Comparison of ENCODE assay signal across 23 cellular contexts in genomic region chr2:108958002-108958401, GRCh38. TPM values are rescaled to one million over a fixed set of nuclear protein-coding genes. Genes with fewer than 3 reads are reported as not detected.
DNase-seq lines count a peak whose midpoint lies in the region; ATAC-seq and TF ChIP-seq lines count a peak whose summit lies in the region.
"Had no signal": no experiment of that assay in that cellular context is flagged by ENCODE, and none has a peak within 500 bp of the region (broad histone marks: within the 10 kb centered on the region; RNA-seq: fewer than 3 reads in every experiment).

No MANE protein-coding gene starts in this region.

- H3K36me3 ChIP-seq in OCI-LY7 (ENCODE audit: insufficient read depth, low read length), result no peaks in the 10 kb centered on the region
- H3K36me3 ChIP-seq: BLaER1 treated with 17β-estradiol and CSF1 and Interleukin-3, amounts not matched to agents 10 nM and 100 nM; sigmoid colon; tibial artery had no signal

- CTCF ChIA-PET in OCI-LY7 (lab: Charles Lee; ENCODE audit: unreplicated experiment), result no interaction called here

- no peaks in the 10 kb centered on the region for H3K9me3 ChIP-seq in OCI-LY7 (ENCODE audit: low read length)
- H3K9me3 ChIP-seq: tibial artery had no signal

- no peaks in the 10 kb centered on the region for H3K9me2 ChIP-seq in OCI-LY7 (ENCODE audit: insufficient read depth, low read length)

- no peak overlapping the region for H3K27ac ChIP-seq in OCI-LY7 (ENCODE audit: low read depth, low read length, poor library complexity, severe bottlenecking)
- H3K27ac ChIP-seq: 22Rv1; BLaER1 treated with 17β-estradiol and CSF1 and Interleukin-3, amounts not matched to agents 10 nM and 100 nM; sigmoid colon; tibial artery had no signal

- no peak overlapping the region for H3K4me3 ChIP-seq in OCI-LY7 (ENCODE audit: low read depth, low read length, poor library complexity, severe bottlenecking)
- H3K4me3 ChIP-seq: BLaER1 treated with 17β-estradiol and CSF1 and Interleukin-3, amounts not matched to agents 10 nM and 100 nM; sigmoid colon; tibial artery had no signal

- H2AFZ ChIP-seq in OCI-LY7 (ENCODE audit: low read length), result no peak overlapping the region

- no peaks in the 10 kb centered on the region for H3K4me1 ChIP-seq in OCI-LY7 (ENCODE audit: insufficient read depth, low read length, poor library complexity, severe bottlenecking)
- H3K4me1 ChIP-seq: sigmoid colon, tibial artery had no signal

- DNase-seq in NCI-H1417 (lab: John Stamatoyannopoulos, UW), result peak in 2 of 3 experiments; percentile 36 to 70
- no peak for DNase-seq in NCI-H1417 treated with DMSO at 0.1 percent for 48 hours (lab: John Stamatoyannopoulos, UW)
- DNase-seq in stimulated activated naive CD4-positive, alpha-beta T cell (lab: John Stamatoyannopoulos, UW), result peak in 5 of 6 experiments; percentile 15 to 62 (median 61)
- no peak for DNase-seq in stimulated activated naive CD4-positive, alpha-beta T cell treated with Interleukin-2 at 50 U/mL for 16 hours (lab: John Stamatoyannopoulos, UW)
- DNase-seq in left colon, result peak in 1 of 2 donors; percentile 68
- no peak for DNase-seq in DMS153 treated with DMSO at 0.1 percent for 48 hours (lab: John Stamatoyannopoulos, UW; ENCODE audit: unreplicated experiment)
- no peak for DNase-seq in OCI-LY7 (ENCODE audit: low spot score)
- DNase-seq: HCEC 1CT; islet precursor cell; NCI-H187; NCI-H510A; occipital lobe; OCI-M1; sigmoid colon; stimulated activated CD4-positive, alpha-beta T cell treated with anti-CD3 and anti-CD28 coated beads, Interleukin-2, amount 100 ng/mL, for 24 hours; T1000 had no signal

- H3K4me2 ChIP-seq in OCI-LY7 (ENCODE audit: low read length), result no peak overlapping the region
- H3K4me2 ChIP-seq: BLaER1 treated with 17β-estradiol and CSF1 and Interleukin-3, amounts not matched to agents 10 nM and 100 nM had no signal

- TF ChIP-seq CTCF in OCI-LY7 (conservative IDR thresholded peaks at IDR 0.05; ENCODE audit: low read length), result no peak

- ATAC-seq in left colon (peak; percentile 91), HG02759 (IDR thresholded peaks at IDR 0.05; ENCODE audit: unreplicated experiment) (no peak)

- POLR2A ChIA-PET in OCI-LY7 (lab: Charles Lee), result no interaction called here

- H4K20me1 ChIP-seq in OCI-LY7 (ENCODE audit: insufficient read depth, low read length), result no peaks in the 10 kb centered on the region
- H4K20me1 ChIP-seq: BLaER1 treated with 17β-estradiol and CSF1 and Interleukin-3, amounts not matched to agents 10 nM and 100 nM had no signal

- no TSS peak for BruUV-seq in OCI-LY7 (replicated peaks; lab: Mats Ljungman, UMichigan)

- intact Hi-C loops in left colon (cut with DNase I, micrococcal nuclease), result no loop called here
- intact Hi-C loops in OCI-LY7 (cut with micrococcal nuclease; ENCODE audit: unreplicated experiment), result no loop called here

- no peaks in the 10 kb centered on the region for H3K79me2 ChIP-seq in OCI-LY7 (ENCODE audit: insufficient read depth, low read depth, low read length)

RNA-seq across cellular contexts. Expression of gene EDAR, which starts 31.0 kb away (rescaled TPM):
- total RNA-seq in left colon, result under 1 TPM; 0.43 to 0.61 TPM
- total RNA-seq in OCI-LY7 (2014; rRNA removed; shearing (Covaris generic)), result not detected in 2 replicates
- not detected in 2 replicates for total RNA-seq in OCI-LY7 (2022)
- total RNA-seq: M059J, mesenteric fat pad, occipital lobe, sigmoid colon, SK-MEL-5 had no signal

Comparison
In these comparisons a context has a peak if more than half of its experiments do, and no peak if none do; other contexts are left out.
1. DNase-seq: peak in NCI-H1417 (2 of 3) and stimulated activated naive CD4-positive, alpha-beta T cell (5 of 6); none in NCI-H1417 treated with DMSO at 0.1 percent for 48 hours (single experiment), stimulated activated naive CD4-positive, alpha-beta T cell treated with Interleukin-2 at 50 U/mL for 16 hours (single experiment), DMS153 treated with DMSO at 0.1 percent for 48 hours (single experiment) and OCI-LY7 (single experiment).